In the genomic region with DNA sequence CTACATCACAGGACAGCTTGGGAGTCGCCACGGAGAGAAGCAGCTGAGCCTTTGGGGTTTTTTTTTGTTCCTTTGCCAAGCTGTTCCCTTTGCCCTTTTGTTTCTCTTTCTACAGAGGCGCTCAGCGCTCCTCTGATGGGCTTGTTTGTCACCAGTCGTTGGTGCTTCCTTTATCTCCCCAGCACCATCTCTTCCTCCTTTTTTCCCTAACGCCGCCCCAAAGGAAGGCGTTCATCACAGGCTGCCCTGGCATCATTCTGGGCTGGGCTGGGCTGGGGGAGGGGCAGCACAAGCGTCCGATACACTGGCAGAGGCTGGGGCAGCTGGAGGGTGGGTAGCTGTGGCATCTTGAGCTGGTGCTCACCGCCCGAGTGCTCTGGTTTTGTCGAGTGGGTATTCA, we compare ENCODE assay signal across 16 cellular contexts. TPM values are rescaled to one million over a fixed set of nuclear protein-coding genes. Genes with fewer than 3 reads are reported as not detected.
A peak's percentile ranks its signal among the peaks of the same experiment; 100 is the strongest.
DNase-seq lines count a peak whose midpoint lies in the region; ATAC-seq and TF ChIP-seq lines count a peak whose summit lies in the region.
"Had no signal": no experiment of that assay in that cellular context is flagged by ENCODE, and none has a peak within 500 bp of the region (broad histone marks: within the 10 kb centered on the region; RNA-seq: fewer than 3 reads in every experiment).

No MANE protein-coding gene starts in this region.

- DNase-seq in Right ventricle myocardium inferior (ENCODE audit: missing footprints) (no peak), cardiac septum (ENCODE audit: low spot score) (no peak), NCI-H510A (lab: John Stamatoyannopoulos, UW) (peak; percentile 62), left cardiac atrium (no peak), superior temporal gyrus (ENCODE audit: extremely low spot score) (peak; percentile 69), SJCRH30 (no peak), immature natural killer cell (no peak), progenitor cell of endocrine pancreas (ENCODE audit: low spot score, unreplicated experiment) (no peak)
- DNase-seq: activated CD8-positive, alpha-beta T cell treated with anti-CD3 and anti-CD28 coated beads, Interleukin-2, amount 10 ng/mL, durations not matched to agents 7 days and 5 days; activated gamma-delta T cell; cortex of kidney; naive thymus-derived CD8-positive, alpha-beta T cell; sigmoid colon; stimulated activated CD4-positive, alpha-beta T cell treated with anti-CD3 and anti-CD28 coated beads, Interleukin-4, amount 100 ng/mL, for 24 hours had no signal

- no peaks in the 10 kb centered on the region for H3K9me3 ChIP-seq in SJCRH30 (replicated peaks)
- H3K9me3 ChIP-seq: sigmoid colon had no signal

- H3K9me3 Mint-ChIP-seq in immature natural killer cell (no peaks in the 10 kb centered on the region), progenitor cell of endocrine pancreas (ENCODE audit: low read depth) (no peaks in the 10 kb centered on the region)
- H3K9me3 Mint-ChIP-seq: type B pancreatic cell had no signal

- H3K4me3 ChIP-seq in SJCRH30: no peak overlapping the region
- H3K4me3 ChIP-seq: sigmoid colon had no signal

- H3K27me3 ChIP-seq in SJCRH30: no peaks in the 10 kb centered on the region

- H3K36me3 ChIP-seq in SJCRH30: no peaks in the 10 kb centered on the region
- H3K36me3 ChIP-seq: sigmoid colon had no signal

- H3K4me1 ChIP-seq in SJCRH30: no peaks in the 10 kb centered on the region
- H3K4me1 ChIP-seq: sigmoid colon had no signal

- H3K4me3 Mint-ChIP-seq in immature natural killer cell (no peak overlapping the region), progenitor cell of endocrine pancreas (ENCODE audit: low read depth) (no peak overlapping the region)
- H3K4me3 Mint-ChIP-seq: activated CD8-positive, alpha-beta T cell treated with anti-CD3 and anti-CD28 coated beads, Interleukin-2, amount 10 ng/mL, durations not matched to agents 7 days and 5 days; naive thymus-derived CD8-positive, alpha-beta T cell; type B pancreatic cell had no signal

- ATAC-seq in Right ventricle myocardium inferior (peak; percentile 63), left cardiac atrium (peak; percentile 34 to 80)
- ATAC-seq: activated CD8-positive, alpha-beta T cell treated with anti-CD3 and anti-CD28 coated beads, Interleukin-2, amount 10 ng/mL, durations not matched to agents 7 days and 5 days; esophagus mucosa; naive thymus-derived CD8-positive, alpha-beta T cell had no signal

- no peak overlapping the region for H3K27ac ChIP-seq in SJCRH30
- H3K27ac ChIP-seq: sigmoid colon had no signal

- H3K4me1 Mint-ChIP-seq in immature natural killer cell: no peaks in the 10 kb centered on the region
- no peaks in the 10 kb centered on the region for H3K4me1 Mint-ChIP-seq in progenitor cell of endocrine pancreas (ENCODE audit: low read depth)
- H3K4me1 Mint-ChIP-seq: naive thymus-derived CD8-positive, alpha-beta T cell had no signal

- intact Hi-C loops in Right ventricle myocardium inferior (cut with DNase I): no loop called here
- intact Hi-C loops in cardiac septum (cut with DNase I): no loop called here
- intact Hi-C loops in left cardiac atrium (cut with DNase I): loop anchor here in 1 of 2 donors (10.0 kb wide), 1 partner anchor 117 kb away; no protein-coding TSS in a partner anchor

- H3K27ac Mint-ChIP-seq in immature natural killer cell (no peak overlapping the region), progenitor cell of endocrine pancreas (no peak overlapping the region)
- H3K27ac Mint-ChIP-seq: activated CD8-positive, alpha-beta T cell treated with anti-CD3 and anti-CD28 coated beads, Interleukin-2, amount 10 ng/mL, durations not matched to agents 7 days and 5 days; naive thymus-derived CD8-positive, alpha-beta T cell; type B pancreatic cell had no signal

- H3K27me3 Mint-ChIP-seq in immature natural killer cell (ENCODE audit: low read depth in 3 of 3) (peaks cover 4 to 11% (median 4%) of the 10 kb centered on the region in 3 donors), progenitor cell of endocrine pancreas (peaks cover 81% of the 10 kb centered on the region)

- TF ChIP-seq CTCF in progenitor cell of endocrine pancreas (IDR thresholded peaks at IDR 0.05; ENCODE audit: unreplicated experiment): no peak

- H3K36me3 Mint-ChIP-seq in immature natural killer cell (no peaks in the 10 kb centered on the region), progenitor cell of endocrine pancreas (ENCODE audit: insufficient read depth) (no peaks in the 10 kb centered on the region)
- H3K36me3 Mint-ChIP-seq: naive thymus-derived CD8-positive, alpha-beta T cell; type B pancreatic cell had no signal

RNA-seq across cellular contexts. Expression of a gene that starts 10.5 kb away (rescaled TPM):
- total RNA-seq in Right ventricle myocardium inferior (1.6 TPM), cardiac septum (1.00 TPM), left cardiac atrium (1 to 10 TPM; 1.0 to 3.0 TPM), progenitor cell of endocrine pancreas (not detected in 2 replicates)
- total RNA-seq in SJCRH30 (2014; rRNA removed; shearing (Covaris generic)): not detected in 2 replicates
- polyA plus RNA-seq in immature natural killer cell: not detected
- total RNA-seq: activated CD8-positive, alpha-beta T cell treated with anti-CD3 and anti-CD28 coated beads, Interleukin-2, amount 10 ng/mL, durations not matched to agents 7 days and 5 days; esophagus mucosa; naive thymus-derived CD8-positive, alpha-beta T cell had no signal
- polyA plus RNA-seq: naive thymus-derived CD8-positive, alpha-beta T cell had no signal

Comparison
In these comparisons a context has a peak if more than half of its experiments do, and no peak if none do; other contexts are left out.
1. DNase-seq: peak in NCI-H510A (single experiment) and superior temporal gyrus (single experiment); none in Right ventricle myocardium inferior (single experiment), cardiac septum (single experiment), left cardiac atrium (single experiment), SJCRH30 (0 of 2), immature natural killer cell (0 of 3) and progenitor cell of endocrine pancreas (single experiment).